ENCODE assay signal across 8 cellular contexts in the genomic region with DNA sequence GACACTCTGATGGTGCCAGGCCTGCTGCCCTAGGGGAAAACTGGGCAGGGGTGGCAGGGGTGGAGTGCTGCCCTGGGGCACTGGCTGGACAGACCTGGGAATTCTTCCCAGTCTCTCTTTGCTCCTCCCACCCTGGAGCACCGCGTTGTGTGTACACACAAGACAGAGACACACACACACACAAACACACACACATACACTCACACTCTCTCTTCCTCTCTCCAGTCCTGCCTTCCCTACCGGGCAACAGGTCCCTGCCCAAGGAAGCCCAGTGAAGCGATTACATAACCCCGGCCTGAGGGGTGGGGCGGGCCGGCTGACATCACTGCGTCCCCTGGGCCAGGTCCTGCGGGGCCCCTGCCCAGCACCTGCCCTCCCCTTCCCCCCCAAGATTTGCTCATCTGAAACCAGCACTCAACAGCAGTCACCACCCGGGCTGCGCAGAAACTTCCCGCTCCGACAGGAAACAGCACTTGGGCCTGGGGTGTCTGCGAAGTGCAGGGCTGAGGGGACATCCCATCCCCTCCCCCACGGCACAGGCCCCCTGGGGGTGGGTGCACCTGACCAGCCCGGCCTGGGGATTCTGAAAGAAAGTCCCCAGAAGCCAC. TPM values are rescaled to one million over a fixed set of nuclear protein-coding genes. Genes with fewer than 3 reads are reported as not detected.
DNase-seq lines count a peak whose midpoint lies in the region; ATAC-seq and TF ChIP-seq lines count a peak whose summit lies in the region.

No MANE protein-coding gene starts in this region.

- peaks cover 21% of the 10 kb centered on the region for H3K4me1 Mint-ChIP-seq in activated T-helper 1 cell treated with anti-CD3 and anti-CD28 coated beads, Interleukin-12 subunit alpha, Interleukin-12 subunit beta, Interleukin-2, Interleukin-4 antibody, amounts not matched to agents 30 ng/mL and 10 ng/mL and 1 ng/mL, durations not matched to agents 14 hours and 24 hours and 36 hours (ENCODE audit: low read depth)
- peaks cover 31 to 55% (median 52%) of the 10 kb centered on the region in 3 donors for H3K4me1 Mint-ChIP-seq in naive B cell

- no peaks in the 10 kb centered on the region for H3K9me2 ChIP-seq in OCI-LY1 (ENCODE audit: low read depth, low read length)

- H3K9ac ChIP-seq in OCI-LY1 (ENCODE audit: low read length), result peak overlapping the region; percentile 60

- H3K4me3 Mint-ChIP-seq in activated T-helper 1 cell treated with anti-CD3 and anti-CD28 coated beads, Interleukin-12 subunit alpha, Interleukin-12 subunit beta, Interleukin-2, Interleukin-4 antibody, amounts not matched to agents 30 ng/mL and 10 ng/mL and 1 ng/mL, durations not matched to agents 14 hours and 24 hours and 36 hours, result peak overlapping the region; percentile 87
- peak overlapping the region; percentile 85 to 96 (median 92) for H3K4me3 Mint-ChIP-seq in naive B cell

- H4K20me1 ChIP-seq in OCI-LY1 (ENCODE audit: insufficient read depth, low read length), result no peaks in the 10 kb centered on the region

- H3K79me2 ChIP-seq in OCI-LY1 (ENCODE audit: insufficient read depth, low read length), result no peaks in the 10 kb centered on the region

- peak overlapping the region; percentile 87 for H3K27ac Mint-ChIP-seq in activated T-helper 1 cell treated with anti-CD3 and anti-CD28 coated beads, Interleukin-12 subunit alpha, Interleukin-12 subunit beta, Interleukin-2, Interleukin-4 antibody, amounts not matched to agents 30 ng/mL and 10 ng/mL and 1 ng/mL, durations not matched to agents 14 hours and 24 hours and 36 hours
- peak overlapping the region; percentile 96 to 99 (median 98) for H3K27ac Mint-ChIP-seq in naive B cell

- H2AFZ ChIP-seq in OCI-LY1 (ENCODE audit: low read length), result no peak overlapping the region

- H3K27me3 ChIP-seq in OCI-LY1 (ENCODE audit: insufficient read depth, low read length) (no peaks in the 10 kb centered on the region), tibial artery (no peaks in the 10 kb centered on the region)

- no peaks in the 10 kb centered on the region for H3K27me3 Mint-ChIP-seq in activated T-helper 1 cell treated with anti-CD3 and anti-CD28 coated beads, Interleukin-12 subunit alpha, Interleukin-12 subunit beta, Interleukin-2, Interleukin-4 antibody, amounts not matched to agents 30 ng/mL and 10 ng/mL and 1 ng/mL, durations not matched to agents 14 hours and 24 hours and 36 hours (ENCODE audit: insufficient read depth)
- no peaks in the 10 kb centered on the region for H3K27me3 Mint-ChIP-seq in naive B cell

- H3K9me3 Mint-ChIP-seq in activated T-helper 1 cell treated with anti-CD3 and anti-CD28 coated beads, Interleukin-12 subunit alpha, Interleukin-12 subunit beta, Interleukin-2, Interleukin-4 antibody, amounts not matched to agents 30 ng/mL and 10 ng/mL and 1 ng/mL, durations not matched to agents 14 hours and 24 hours and 36 hours, result no peaks in the 10 kb centered on the region
- H3K9me3 Mint-ChIP-seq in naive B cell, result no peaks in the 10 kb centered on the region

- intact Hi-C loops in activated T-helper 1 cell treated with anti-CD3 and anti-CD28 coated beads, Interleukin-12 subunit alpha, Interleukin-12 subunit beta, Interleukin-2, Interleukin-4 antibody, amounts not matched to agents 30 ng/mL and 10 ng/mL and 1 ng/mL, durations not matched to agents 14 hours and 24 hours and 36 hours (cut with micrococcal nuclease), result no loop called here
- intact Hi-C loops in tibial artery (cut with DNase I; ENCODE audit: low total_unique reads), result no loop called here

- H3K9me3 ChIP-seq in OCI-LY1 (ENCODE audit: low read length), result no peaks in the 10 kb centered on the region
- H3K9me3 ChIP-seq in tibial artery, result no peaks in the 10 kb centered on the region

- H3K36me3 ChIP-seq in OCI-LY1 (ENCODE audit: insufficient read depth, low read length), result peaks cover 11% of the 10 kb centered on the region; the same call in 1 of the 2 replicates
- peaks cover 11 to 35% (median 26%) of the 10 kb centered on the region in 3 donors for H3K36me3 ChIP-seq in tibial artery

- TF ChIP-seq CTCF in OCI-LY1 (IDR thresholded peaks at IDR 0.05; ENCODE audit: low read length) (no peak), tibial artery (IDR thresholded peaks at IDR 0.05) (no peak)

- H3K27ac ChIP-seq in OCI-LY1 (ENCODE audit: low read depth, low read length, poor library complexity, severe bottlenecking), result peak overlapping the region; percentile 39
- H3K27ac ChIP-seq in tibial artery, result peak overlapping the region; percentile 97 to 100

- no peaks in the 10 kb centered on the region for H3K36me3 Mint-ChIP-seq in activated T-helper 1 cell treated with anti-CD3 and anti-CD28 coated beads, Interleukin-12 subunit alpha, Interleukin-12 subunit beta, Interleukin-2, Interleukin-4 antibody, amounts not matched to agents 30 ng/mL and 10 ng/mL and 1 ng/mL, durations not matched to agents 14 hours and 24 hours and 36 hours (ENCODE audit: low read depth)
- no peaks in the 10 kb centered on the region for H3K36me3 Mint-ChIP-seq in naive B cell

- ATAC-seq in HG02885 (IDR thresholded peaks at IDR 0.05; ENCODE audit: poor library complexity, unreplicated experiment) (peak; percentile 10), naive B cell (ENCODE audit: low read depth in 2 of 2) (peak; percentile 40)

- H3K4me2 ChIP-seq in OCI-LY1 (ENCODE audit: low read length), result peak overlapping the region; percentile 91

- peak overlapping the region; percentile 77 for H3K4me3 ChIP-seq in OCI-LY1 (ENCODE audit: low read depth, low read length, poor library complexity, severe bottlenecking)
- H3K4me3 ChIP-seq in tibial artery, result peak overlapping the region; percentile 100

- H3K4me1 ChIP-seq in OCI-LY1 (ENCODE audit: insufficient read depth, low read length, severe bottlenecking) (peaks cover 60% of the 10 kb centered on the region), tibial artery (peaks cover 10 to 62% (median 54%) of the 10 kb centered on the region in 4 donors)

- DNase-seq in ELF-1 (ENCODE audit: low read depth, low spot score), result peak; percentile 78
- peak; percentile 66 for DNase-seq in activated T-helper 1 cell treated with anti-CD3 and anti-CD28 coated beads, Interleukin-12 subunit alpha, Interleukin-12 subunit beta, Interleukin-2, Interleukin-4 antibody, amounts not matched to agents 30 ng/mL and 10 ng/mL and 1 ng/mL, durations not matched to agents 14 hours and 24 hours and 36 hours (ENCODE audit: low spot score)
- DNase-seq in fibroblast of peridontal ligament (ENCODE audit: extremely low read depth), result peak; percentile 62
- peak; percentile 90 for DNase-seq in naive B cell
- peak; percentile 88 to 96 for DNase-seq in tibial artery
- no peak for DNase-seq in epidermal melanocyte (ENCODE audit: insufficient read length, low spot score)

- H3F3A ChIP-seq in OCI-LY1 (ENCODE audit: insufficient read depth, low read length), result no peaks in the 10 kb centered on the region

RNA-seq across cellular contexts. Expression of a gene that starts 1.2 kb away (rescaled TPM):
- 150 and 166 TPM in 2 replicates for total RNA-seq in activated T-helper 1 cell treated with anti-CD3 and anti-CD28 coated beads, Interleukin-12 subunit alpha, Interleukin-12 subunit beta, Interleukin-2, Interleukin-4 antibody, amounts not matched to agents 30 ng/mL and 10 ng/mL and 1 ng/mL, durations not matched to agents 14 hours and 24 hours and 36 hours
- polyA plus RNA-seq in naive B cell (ENCODE audit: low read depth in 6 of 6), result 100 to 1,000 TPM in 1 of 6 donors, 10 to 100 TPM in 5; 51.1 to 102 (median 57.1) TPM

RNA-seq across cellular contexts. Expression of a gene that starts 34.3 kb away (rescaled TPM):
- total RNA-seq in activated T-helper 1 cell treated with anti-CD3 and anti-CD28 coated beads, Interleukin-12 subunit alpha, Interleukin-12 subunit beta, Interleukin-2, Interleukin-4 antibody, amounts not matched to agents 30 ng/mL and 10 ng/mL and 1 ng/mL, durations not matched to agents 14 hours and 24 hours and 36 hours, result 27.5 and 27.7 TPM in 2 replicates
- 1 to 10 TPM; 1.7 to 9.2 (median 4.8) TPM for polyA plus RNA-seq in naive B cell (ENCODE audit: low read depth in 6 of 6)

RNA-seq across cellular contexts. Expression of a gene that starts 46.3 kb away (rescaled TPM):
- total RNA-seq in activated T-helper 1 cell treated with anti-CD3 and anti-CD28 coated beads, Interleukin-12 subunit alpha, Interleukin-12 subunit beta, Interleukin-2, Interleukin-4 antibody, amounts not matched to agents 30 ng/mL and 10 ng/mL and 1 ng/mL, durations not matched to agents 14 hours and 24 hours and 36 hours, result 161 and 167 TPM in 2 replicates
- 100 to 1,000 TPM in 1 of 6 donors, 10 to 100 TPM in 5; 52.2 to 106 (median 75.1) TPM for polyA plus RNA-seq in naive B cell (ENCODE audit: low read depth in 6 of 6)

RNA-seq across cellular contexts. Expression of a gene that starts 46.9 kb away (rescaled TPM):
- 6.7 and 7.1 TPM in 2 replicates for total RNA-seq in activated T-helper 1 cell treated with anti-CD3 and anti-CD28 coated beads, Interleukin-12 subunit alpha, Interleukin-12 subunit beta, Interleukin-2, Interleukin-4 antibody, amounts not matched to agents 30 ng/mL and 10 ng/mL and 1 ng/mL, durations not matched to agents 14 hours and 24 hours and 36 hours
- 1 to 10 TPM in 1 of 6 donors, under 1 TPM in 5; 0.48 to 1.2 (median 0.85) TPM for polyA plus RNA-seq in naive B cell (ENCODE audit: low read depth in 6 of 6)
